Comparison of ENCODE assay signal across 8 cellular contexts in the genomic region with DNA sequence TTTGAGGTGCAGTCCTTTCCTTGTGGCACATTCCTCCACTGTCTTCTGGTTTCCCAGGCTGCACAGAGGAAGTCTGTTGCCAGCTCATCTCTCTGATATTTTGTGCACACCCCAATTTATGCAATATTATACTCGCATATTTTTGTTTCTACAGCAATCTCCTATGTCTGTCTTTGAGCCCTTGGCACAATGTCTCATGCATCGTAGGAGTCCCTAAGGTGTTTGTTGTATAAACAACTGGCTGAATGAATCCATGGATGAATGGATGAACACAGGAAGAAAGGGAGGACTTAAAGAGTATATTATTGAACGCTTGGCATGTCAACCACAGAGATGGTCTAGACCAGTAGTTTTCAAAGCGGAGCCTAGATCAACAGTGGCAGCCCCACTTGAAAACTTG.
DNase-seq lines count a peak whose midpoint lies in the region; TF ChIP-seq lines count a peak whose summit lies in the region.
"Not testable (repeated sequence)": the region's sequence is repeated elsewhere in the genome, so short reads cannot be mapped to it uniquely, and the experiment has no call there.

No MANE protein-coding gene starts in this region.

- not testable (repeated sequence) for BruUV-seq in MCF 10A (replicated peaks; lab: Mats Ljungman, UMichigan)

- not testable (repeated sequence) for TF ChIP-seq POLR2A in thyroid gland (IDR thresholded peaks at IDR 0.05)

- H2AFZ ChIP-seq in GM23248; Karpas-422 (ENCODE audit: low read length): not testable (repeated sequence)

- CTCF ChIA-PET in RWPE1 (lab: Yijun Ruan, JAX); MCF 10A (lab: Yijun Ruan, JAX): not testable (repeated sequence)

- not testable (repeated sequence) for H3K27me3 Mint-ChIP-seq in MCF 10A (ENCODE audit: insufficient read depth, unreplicated experiment)

- POLR2A ChIA-PET in RWPE1 (lab: Yijun Ruan, JAX; ENCODE audit: low non-redundant PET); MCF 10A (lab: Yijun Ruan, JAX): not testable (repeated sequence)

- H3K4me3 ChIP-seq in AG10803 (ENCODE audit: low read length); GM23248; Karpas-422 (ENCODE audit: low read length); thyroid gland (replicated peaks in 1 of 3): not testable (repeated sequence)

- intact Hi-C loops in MCF 10A (cut with micrococcal nuclease); thyroid gland (cut with DNase I): not testable (repeated sequence)

- H3K27me3 ChIP-seq in GM23248 (replicated peaks; ENCODE audit: insufficient read depth); Karpas-422 (ENCODE audit: low read length); thyroid gland: not testable (repeated sequence)

- H3K79me2 ChIP-seq in GM23248 (ENCODE audit: insufficient read depth); Karpas-422 (ENCODE audit: low read length): not testable (repeated sequence)

- H3K27ac ChIP-seq in GM23248; Karpas-422 (ENCODE audit: low read length); thyroid gland: not testable (repeated sequence)
- peak overlapping the region; percentile 75 for H3K27ac ChIP-seq in RWPE1

- in situ Hi-C loops in GM23248 (cut with MboI), result not testable (repeated sequence)

- peak overlapping the region; percentile 21 for H3K4me3 Mint-ChIP-seq in MCF 10A (ENCODE audit: unreplicated experiment)

- not testable (repeated sequence) for H3K9me3 ChIP-seq in GM23248 (ENCODE audit: low read depth); Karpas-422 (ENCODE audit: low read length); thyroid gland

- H3K4me2 ChIP-seq in GM23248 (ENCODE audit: unreplicated experiment); Karpas-422 (ENCODE audit: low read depth, low read length, poor library complexity, severe bottlenecking): not testable (repeated sequence)

- peaks cover 18% of the 10 kb centered on the region for H3K4me1 Mint-ChIP-seq in MCF 10A (ENCODE audit: insufficient read depth, unreplicated experiment)

- peak; percentile 61 for DNase-seq in AG10803 (ENCODE audit: low read depth)
- peak; percentile 64 for DNase-seq in GM23248
- DNase-seq in Karpas-422, result peak; percentile 36
- DNase-seq in RWPE1 (ENCODE audit: low spot score), result peak; percentile 64
- DNase-seq in MCF 10A (ENCODE audit: unreplicated experiment), result peak; percentile 95
- DNase-seq in fibroblast of gingiva (ENCODE audit: low read depth), result peak; percentile 25
- peak; percentile 37 for DNase-seq in myocyte (ENCODE audit: low read depth)
- DNase-seq in thyroid gland, result peak; percentile 21 to 38

- not testable (repeated sequence) for H3K9ac ChIP-seq in GM23248; Karpas-422 (ENCODE audit: low read length)

- not testable (repeated sequence) for H3K36me3 Mint-ChIP-seq in MCF 10A (ENCODE audit: insufficient read depth, unreplicated experiment)

- not testable (repeated sequence) for H4K20me1 ChIP-seq in GM23248 (ENCODE audit: insufficient read depth); Karpas-422 (ENCODE audit: insufficient read depth, low read depth, low read length)

- not testable (repeated sequence) for TF ChIP-seq CTCF in AG10803 (conservative IDR thresholded peaks at IDR 0.05; ENCODE audit: low read length); RWPE1 (conservative IDR thresholded peaks at IDR 0.05; ENCODE audit: low read depth); MCF 10A (IDR thresholded peaks at IDR 0.05; ENCODE audit: unreplicated experiment); thyroid gland (IDR thresholded peaks at IDR 0.05)

- not testable (repeated sequence) for H3F3A ChIP-seq in GM23248 (ENCODE audit: insufficient read depth)

- not testable (repeated sequence) for H3K9me3 Mint-ChIP-seq in MCF 10A (ENCODE audit: unreplicated experiment)

- not testable (repeated sequence) for H3K36me3 ChIP-seq in GM23248 (ENCODE audit: low read depth); Karpas-422 (ENCODE audit: insufficient read depth, low read length); thyroid gland

- H3K9me2 ChIP-seq in GM23248 (ENCODE audit: insufficient read depth); Karpas-422 (replicated peaks; ENCODE audit: insufficient read depth, low read length): not testable (repeated sequence)

- 42 to 49% methylated on average over 4 of the region's 4 CpGs for WGBS in GM23248 (ENCODE audit: low coverage in 1 of 2, low lambda C conversion rate in 2 of 2, missing lambda C conversion rate in 2 of 2), 2 experiments
- WGBS in thyroid gland, 2 donors, result 48 to 67% methylated on average over 4 of the region's 4 CpGs

- H3K27ac Mint-ChIP-seq in MCF 10A (ENCODE audit: low read depth, unreplicated experiment), result peak overlapping the region; percentile 92

- H3K4me1 ChIP-seq in GM23248 (ENCODE audit: insufficient read depth); Karpas-422 (ENCODE audit: low read length); thyroid gland: not testable (repeated sequence)

Comparison
In these comparisons a context has a peak if more than half of its experiments do, and no peak if none do; other contexts are left out.
1. DNase-seq: peak in every context shown above with its lines; median percentile 95 in MCF 10A; 64 in GM23248; 64 in RWPE1; 61 in AG10803; 37 in myocyte; 36 in Karpas-422; 30 in thyroid gland; 25 in fibroblast of gingiva.